Comparison of ENCODE assay signal across 25 cellular contexts in genomic region chr14:31781578-31781977, GRCh38.
A peak's percentile ranks its signal among the peaks of the same experiment; 100 is the strongest.
DNase-seq lines count a peak whose midpoint lies in the region; ATAC-seq and TF ChIP-seq lines count a peak whose summit lies in the region.
"Had no signal": no experiment of that assay in that cellular context is flagged by ENCODE, and none has a peak within 500 bp of the region (broad histone marks: within the 10 kb centered on the region; RNA-seq: fewer than 3 reads in every experiment).

No MANE protein-coding gene starts in this region.

- TF ChIP-seq POLR2A in suprapubic skin (IDR thresholded peaks at IDR 0.05), result no peak

- no peak overlapping the region for H3K27ac ChIP-seq in GM23338 (ENCODE audit: low read depth)
- no peak overlapping the region for H3K27ac ChIP-seq in suprapubic skin
- H3K27ac ChIP-seq in MM.1S (ENCODE audit: low read length), result no peak overlapping the region
- H3K27ac ChIP-seq: ascending aorta, dorsolateral prefrontal cortex, upper lobe of left lung had no signal

- H3K9me2 ChIP-seq in GM23338 (ENCODE audit: insufficient read depth), result 0 out of 2 replicates have a peak, but pooled peaks cover 8% of the 10 kb centered on the region
- H3K9me2 ChIP-seq in MM.1S (replicated peaks; ENCODE audit: insufficient read depth, low read length), result no peaks in the 10 kb centered on the region

- no peaks in the 10 kb centered on the region for H3K4me1 Mint-ChIP-seq in GM23338
- H3K4me1 Mint-ChIP-seq: naive B cell had no signal

- H3F3A ChIP-seq in GM23338 (replicated peaks; ENCODE audit: low read depth), result no peaks in the 10 kb centered on the region
- H3F3A ChIP-seq in MM.1S (ENCODE audit: insufficient read depth, low read length), result no peaks in the 10 kb centered on the region

- no peak overlapping the region for H3K4me3 ChIP-seq in GM23338
- no peak overlapping the region for H3K4me3 ChIP-seq in fibroblast of mammary gland (ENCODE audit: control insufficient read depth, low read depth, low read length)
- H3K4me3 ChIP-seq in suprapubic skin, result no peak overlapping the region
- no peak overlapping the region for H3K4me3 ChIP-seq in MM.1S (ENCODE audit: low read length)
- H3K4me3 ChIP-seq: ascending aorta, dorsolateral prefrontal cortex, upper lobe of left lung had no signal

- TF ChIP-seq CTCF in GM23338 (conservative IDR thresholded peaks at IDR 0.05; ENCODE audit: low read depth in 2 of 2) (no peak), fibroblast of mammary gland (conservative IDR thresholded peaks at IDR 0.05; ENCODE audit: control insufficient read depth, insufficient read depth, low read depth, low read length) (no peak), suprapubic skin (IDR thresholded peaks at IDR 0.05) (no peak), MM.1S (IDR thresholded peaks at IDR 0.05; ENCODE audit: low read length) (no peak)

- no peak for ATAC-seq in GM23338
- ATAC-seq: left cardiac atrium had no signal

- H3K27ac Mint-ChIP-seq in GM23338, result no peak overlapping the region
- H3K27ac Mint-ChIP-seq: activated CD4-positive, alpha-beta memory T cell treated with anti-CD3 and anti-CD28 coated beads for 36 hours; activated naive CD8-positive, alpha-beta T cell; HFFc6; naive B cell had no signal

- H3K79me2 ChIP-seq in GM23338 (replicated peaks; ENCODE audit: insufficient read depth) (no peaks in the 10 kb centered on the region), MM.1S (ENCODE audit: low read length) (no peaks in the 10 kb centered on the region)

- peak; percentile 5 for DNase-seq in NCI-H1092 treated with DMSO at 0.1 percent for 48 hours (lab: John Stamatoyannopoulos, UW)
- no peak for DNase-seq in NCI-H1092 (lab: John Stamatoyannopoulos, UW)
- DNase-seq in GM23338 (ENCODE audit: low spot score), result peak; percentile 45
- DNase-seq in NCI-H69 (lab: John Stamatoyannopoulos, UW), result peak; percentile 19
- peak; percentile 23 for DNase-seq in fibroblast of mammary gland (ENCODE audit: low read depth)
- DNase-seq in suprapubic skin (ENCODE audit: low spot score in 2 of 2), result no peak
- DNase-seq in activated CD4-positive, alpha-beta T cell treated with anti-CD3 and anti-CD28 coated beads, Interleukin-2, amount 50 U/mL, for 48 hours, result no peak
- DNase-seq in MM.1S, result no peak
- DNase-seq: activated CD4-positive, alpha-beta memory T cell treated with anti-CD3 and anti-CD28 coated beads for 36 hours; activated CD4-positive, CD25-positive, alpha-beta regulatory T cell; central memory CD4-positive, alpha-beta T cell; COR-L47; dorsolateral prefrontal cortex; HFFc6; IMR-90; left cardiac atrium; naive B cell; NCI-H187; NCI-H226; SHP77 treated with DMSO at 0.1 percent for 48 hours; small intestine; stimulated activated CD4-positive, alpha-beta T cell treated with anti-CD3 and anti-CD28 coated beads, Interleukin-1b, Interleukin-23, amount 100 ng/mL, for 48 hours; upper lobe of left lung had no signal

- H3K27me3 ChIP-seq in GM23338 (ENCODE audit: insufficient read depth), result no peaks in the 10 kb centered on the region
- H3K27me3 ChIP-seq in suprapubic skin, result no peaks in the 10 kb centered on the region
- no peaks in the 10 kb centered on the region for H3K27me3 ChIP-seq in MM.1S (replicated peaks; ENCODE audit: insufficient read depth, low read length)
- H3K27me3 ChIP-seq: ascending aorta, dorsolateral prefrontal cortex, upper lobe of left lung had no signal

- peaks cover 50% of the 10 kb centered on the region for H3K36me3 Mint-ChIP-seq in GM23338 (ENCODE audit: low read depth)

- peaks cover 14% of the 10 kb centered on the region for H3K36me3 ChIP-seq in GM23338 (ENCODE audit: insufficient read depth)
- no peaks in the 10 kb centered on the region for H3K36me3 ChIP-seq in suprapubic skin
- H3K36me3 ChIP-seq in MM.1S (replicated peaks; ENCODE audit: insufficient read depth, low read length), result no peaks in the 10 kb centered on the region
- H3K36me3 ChIP-seq: ascending aorta, upper lobe of left lung had no signal

- H3K27me3 Mint-ChIP-seq in GM23338 (ENCODE audit: insufficient read depth, low read depth, poor library complexity), result no peaks in the 10 kb centered on the region
- H3K27me3 Mint-ChIP-seq: activated CD4-positive, alpha-beta memory T cell treated with anti-CD3 and anti-CD28 coated beads for 36 hours; activated naive CD8-positive, alpha-beta T cell; naive B cell had no signal

- no peak for TF ChIP-seq EP300 in suprapubic skin (IDR thresholded peaks at IDR 0.05)

- H2AFZ ChIP-seq in GM23338 (no peak overlapping the region), MM.1S (ENCODE audit: low read length) (no peak overlapping the region)

- no peak overlapping the region for H3K9ac ChIP-seq in MM.1S (ENCODE audit: low read length)

- peaks cover 75% of the 10 kb centered on the region for H3K9me3 Mint-ChIP-seq in GM23338

- no peak overlapping the region for H3K4me3 Mint-ChIP-seq in GM23338
- H3K4me3 Mint-ChIP-seq: activated CD4-positive, alpha-beta memory T cell treated with anti-CD3 and anti-CD28 coated beads for 36 hours; activated naive CD8-positive, alpha-beta T cell; HFFc6; naive B cell had no signal

- WGBS in suprapubic skin, result 91% methylated on average over 1 of the region's 1 CpG

- no peaks in the 10 kb centered on the region for H3K9me3 ChIP-seq in suprapubic skin
- H3K9me3 ChIP-seq in MM.1S (replicated peaks; ENCODE audit: insufficient read depth, low read length), result no peaks in the 10 kb centered on the region
- H3K9me3 ChIP-seq: ascending aorta had no signal

- H3K4me1 ChIP-seq in GM23338 (ENCODE audit: insufficient read depth), result no peaks in the 10 kb centered on the region
- H3K4me1 ChIP-seq in suprapubic skin, result no peaks in the 10 kb centered on the region
- no peaks in the 10 kb centered on the region for H3K4me1 ChIP-seq in MM.1S (ENCODE audit: low read length)
- H3K4me1 ChIP-seq: ascending aorta, upper lobe of left lung had no signal

- H3K4me2 ChIP-seq in GM23338, result no peak overlapping the region
- no peak overlapping the region for H3K4me2 ChIP-seq in MM.1S (ENCODE audit: low read depth, low read length)

- no peaks in the 10 kb centered on the region for H4K20me1 ChIP-seq in GM23338 (replicated peaks; ENCODE audit: insufficient read depth)
- no peaks in the 10 kb centered on the region for H4K20me1 ChIP-seq in MM.1S (ENCODE audit: insufficient read depth, low read length)

TF ChIP-seq in GM23338, 12 proteins besides CTCF, POLR2A, EP300 and RAD21 (continues in another document):
- TF ChIP-seq ZNF114 (CRISPR knock-in tag; IDR thresholded peaks at IDR 0.05) (no peak), ZNF331 (CRISPR knock-in tag; IDR thresholded peaks at IDR 0.05; ENCODE audit: low read depth) (no peak), EZH2 (IDR thresholded peaks at IDR 0.05; ENCODE audit: low read depth, unreplicated experiment) (no peak), ZNF462 (CRISPR knock-in tag; IDR thresholded peaks at IDR 0.05) (no peak)

Comparison
In these comparisons a context has a peak if more than half of its experiments do, and no peak if none do; other contexts are left out.
1. DNase-seq: peak in NCI-H1092 treated with DMSO at 0.1 percent for 48 hours (single experiment), GM23338 (single experiment), NCI-H69 (single experiment) and fibroblast of mammary gland (single experiment); none in NCI-H1092 (single experiment), suprapubic skin (0 of 2), activated CD4-positive, alpha-beta T cell treated with anti-CD3 and anti-CD28 coated beads, Interleukin-2, amount 50 U/mL, for 48 hours (0 of 2) and MM.1S (single experiment).